ENCODE assay signal across 11 cellular contexts in genomic region chr14:36524874-36525745, GRCh38. TPM values are rescaled to one million over a fixed set of nuclear protein-coding genes. Genes with fewer than 3 reads are reported as not detected.
DNase-seq lines count a peak whose midpoint lies in the region; ATAC-seq and TF ChIP-seq lines count a peak whose summit lies in the region.
"Had no signal": no experiment of that assay in that cellular context is flagged by ENCODE, and none has a peak within 500 bp of the region (broad histone marks: within the 10 kb centered on the region; RNA-seq: fewer than 3 reads in every experiment).

No MANE protein-coding gene starts in this region.

- 3 to 4% methylated on average over 54 of the region's 54 CpGs for WGBS in heart right ventricle, 2 donors
- 4% methylated on average over 33 of the region's 54 CpGs for WGBS in SK-N-SH (ENCODE audit: low lambda C conversion rate)

- no peaks in the 10 kb centered on the region for H3F3A ChIP-seq in SK-N-SH (replicated peaks; ENCODE audit: insufficient read depth)

- peaks cover 85% of the 10 kb centered on the region for H3K27me3 Mint-ChIP-seq in CD4-positive, alpha-beta T cell

- H3K79me2 ChIP-seq in SK-N-SH (ENCODE audit: insufficient read depth): no peaks in the 10 kb centered on the region

- peak in 1 of 8 donors; percentile 41 for ATAC-seq in heart right ventricle
- ATAC-seq in Right ventricle myocardium inferior: no peak
- no peak for ATAC-seq in CD4-positive, alpha-beta T cell (ENCODE audit: poor library complexity)
- no peak for ATAC-seq in HG03460 (IDR thresholded peaks at IDR 0.05; ENCODE audit: unreplicated experiment)
- no peak for ATAC-seq in GM21367 (IDR thresholded peaks at IDR 0.05; ENCODE audit: unreplicated experiment)

- DNase-seq in heart right ventricle: no peak
- DNase-seq in Right ventricle myocardium inferior (ENCODE audit: missing footprints): no peak
- peak; percentile 61 for DNase-seq in SK-N-SH
- peak; percentile 78 for DNase-seq in iPS-NIHi11 (ENCODE audit: low spot score)
- DNase-seq in CD4-positive, alpha-beta T cell: no peak
- no peak for DNase-seq in RKO (ENCODE audit: low spot score)
- DNase-seq: NCI-H1417 treated with DMSO at 0.1 percent for 48 hours had no signal

- no peak for TF ChIP-seq EP300 in SK-N-SH (IDR thresholded peaks at IDR 0.05; ENCODE audit: borderline replicate concordance in 1 of 2, low read depth in 1 of 2, low read length in 1 of 2)

- peaks cover 7% of the 10 kb centered on the region for H3K4me1 Mint-ChIP-seq in CD4-positive, alpha-beta T cell (ENCODE audit: low read depth)

- H3K36me3 Mint-ChIP-seq in CD4-positive, alpha-beta T cell (ENCODE audit: low read depth): no peaks in the 10 kb centered on the region
- H3K36me3 Mint-ChIP-seq: activated naive CD8-positive, alpha-beta T cell had no signal

- H3K4me1 ChIP-seq in heart right ventricle: peaks cover 2 to 26% (median 18%) of the 10 kb centered on the region in 9 donors
- peaks cover 0 to 5% of the 10 kb centered on the region in 2 experiments; a peak in 1 of 4 replicates for H3K4me1 ChIP-seq in SK-N-SH (ENCODE audit: control insufficient read depth in 1 of 2, insufficient read depth in 2 of 2, low read depth in 1 of 2, low read length in 1 of 2)

- no peaks in the 10 kb centered on the region for H3K9me2 ChIP-seq in SK-N-SH

- H3K4me2 ChIP-seq in SK-N-SH: no peak overlapping the region

- H3K9me3 Mint-ChIP-seq in CD4-positive, alpha-beta T cell: no peaks in the 10 kb centered on the region

- H3K9me3 ChIP-seq in heart right ventricle: peaks cover 0 to 6% (median 0%) of the 10 kb centered on the region in 11 donors
- H3K9me3 ChIP-seq in SK-N-SH: no peaks in the 10 kb centered on the region
- H3K9me3 ChIP-seq in CD4-positive, alpha-beta T cell (ENCODE audit: control insufficient read depth, low read length): no peaks in the 10 kb centered on the region
- H3K9me3 ChIP-seq: neutrophil had no signal

- intact Hi-C loops in heart right ventricle (cut with DNase I) (loop anchor here in 1 of 10 donors (10.0 kb wide), 1 partner anchor 450 kb away; no protein-coding TSS in a partner anchor), Right ventricle myocardium inferior (cut with DNase I) (no loop called here)
- intact Hi-C loops in CD4-positive, alpha-beta T cell (cut with DNase I, micrococcal nuclease): no loop called here

- H3K4me3 ChIP-seq in heart right ventricle (no peak overlapping the region), SK-N-SH (ENCODE audit: low read depth in 2 of 2, low read length in 1 of 2) (peak overlapping the region in 1 of 2 experiments; percentile 41; a peak in 1 of 4 replicates)

- 0 out of 2 replicates have a peak, but pooled peaks have one; percentile 8 for TF ChIP-seq RAD21 in SK-N-SH (IDR thresholded peaks at IDR 0.05; ENCODE audit: low read length)

- H3K27me3 ChIP-seq in heart right ventricle: peaks cover 48 to 100% (median 99%) of the 10 kb centered on the region in 7 donors
- peaks cover 67% of the 10 kb centered on the region for H3K27me3 ChIP-seq in SK-N-SH (ENCODE audit: insufficient read depth)
- H3K27me3 ChIP-seq in CD4-positive, alpha-beta T cell (ENCODE audit: control insufficient read depth, insufficient read depth, low read length): peaks cover 75% of the 10 kb centered on the region

- H3K9ac ChIP-seq in SK-N-SH: no peak overlapping the region

- no peak overlapping the region for H3K4me3 Mint-ChIP-seq in CD4-positive, alpha-beta T cell
- H3K4me3 Mint-ChIP-seq: activated naive CD8-positive, alpha-beta T cell had no signal

- H4K20me1 ChIP-seq in SK-N-SH (ENCODE audit: insufficient read depth): no peaks in the 10 kb centered on the region

- no peak overlapping the region for H3K27ac Mint-ChIP-seq in CD4-positive, alpha-beta T cell
- H3K27ac Mint-ChIP-seq: activated naive CD8-positive, alpha-beta T cell had no signal

- TF ChIP-seq CTCF in heart right ventricle (IDR thresholded peaks at IDR 0.05): peak in 8 of 9 donors; percentile 10 to 54 (median 36)
- TF ChIP-seq CTCF in SK-N-SH (IDR thresholded peaks at IDR 0.05): peak; percentile 61
- TF ChIP-seq CTCF in CD4-positive, alpha-beta T cell (IDR thresholded peaks at IDR 0.05): no peak

- CTCF ChIA-PET in SK-N-SH (lab: Yijun Ruan, JAX): interaction anchor here (0.6 to 2.1 kb wide), 14 partner anchors 9 to 455 kb away, joined by 3 to 8 read pairs (median 4); no protein-coding TSS in a partner anchor
- CTCF ChIA-PET in CD4-positive, alpha-beta T cell (lab: Charles Lee): no interaction called here

- H3K27ac ChIP-seq in heart right ventricle (no peak overlapping the region), SK-N-SH (ENCODE audit: low read depth in 2 of 2, low read length in 1 of 2) (no peak overlapping the region)
- no peak overlapping the region for H3K27ac ChIP-seq in CD4-positive, alpha-beta T cell (ENCODE audit: low read depth, low read length)
- H3K27ac ChIP-seq: neutrophil had no signal

- H2AFZ ChIP-seq in SK-N-SH (ENCODE audit: low read depth): no peak overlapping the region

- H3K36me3 ChIP-seq in heart right ventricle (no peaks in the 10 kb centered on the region), SK-N-SH (replicated peaks in 1 of 2; ENCODE audit: control insufficient read depth in 1 of 2, insufficient read depth in 2 of 2, low read length in 1 of 2) (no peaks in the 10 kb centered on the region)
- H3K36me3 ChIP-seq: neutrophil had no signal

- POLR2A ChIA-PET in SK-N-SH (lab: Yijun Ruan, JAX): no interaction called here
- POLR2A ChIA-PET in CD4-positive, alpha-beta T cell (lab: Charles Lee): no interaction called here

TF ChIP-seq in SK-N-SH, 30 proteins besides CTCF, POLR2A, EP300 and RAD21 (continues in another document):
- no peak for TF ChIP-seq RXRA (IDR thresholded peaks at IDR 0.05; ENCODE audit: borderline replicate concordance, low read depth)
- TF ChIP-seq JUND (IDR thresholded peaks at IDR 0.05): no peak
- no peak for TF ChIP-seq PBX3 (IDR thresholded peaks at IDR 0.05)
- TF ChIP-seq TAF1 (IDR thresholded peaks at IDR 0.05; ENCODE audit: borderline replicate concordance, low read depth, low read length): no peak
- TF ChIP-seq FOSL2 (IDR thresholded peaks at IDR 0.05; ENCODE audit: borderline replicate concordance, low read depth): no peak
- no peak for TF ChIP-seq SMC3 (IDR thresholded peaks at IDR 0.05; ENCODE audit: low read depth, low read length)
- no peak for TF ChIP-seq TCF12 (IDR thresholded peaks at IDR 0.05)
- no peak for TF ChIP-seq YY1 (IDR thresholded peaks at IDR 0.05; ENCODE audit: low read depth)
- TF ChIP-seq FOXM1 (IDR thresholded peaks at IDR 0.05; ENCODE audit: low read depth): no peak
- TF ChIP-seq USF2 (IDR thresholded peaks at IDR 0.05; ENCODE audit: borderline replicate concordance, low read depth, low read length): no peak
- TF ChIP-seq IRF3 (IDR thresholded peaks at IDR 0.05; ENCODE audit: low read depth, low read length): no peak

RNA-seq across cellular contexts. Expression of gene NKX2-1, which starts 5.1 kb away (rescaled TPM):
- total RNA-seq in heart right ventricle: not detected
- not detected for polyA plus RNA-seq in heart right ventricle
- total RNA-seq in Right ventricle myocardium inferior: not detected
- polyA plus RNA-seq in SK-N-SH (2012; rRNA removed): not detected in 2 replicates
- not detected in 2 replicates for polyA plus RNA-seq in SK-N-SH (2012; cell fraction: cytosol; rRNA removed)
- polyA plus RNA-seq in SK-N-SH (2012; cell fraction: nucleus; rRNA removed): not detected in 2 replicates
- total RNA-seq in CD4-positive, alpha-beta T cell: not detected

RNA-seq across cellular contexts. Expression of gene NKX2-8, which starts 57.3 kb away (rescaled TPM):
- not detected for total RNA-seq in heart right ventricle
- polyA plus RNA-seq in heart right ventricle: not detected
- not detected for total RNA-seq in Right ventricle myocardium inferior
- polyA plus RNA-seq in SK-N-SH (2012; rRNA removed): not detected in 2 replicates
- not detected in 2 replicates for polyA plus RNA-seq in SK-N-SH (2012; cell fraction: cytosol; rRNA removed)
- not detected in 2 replicates for polyA plus RNA-seq in SK-N-SH (2012; cell fraction: nucleus; rRNA removed)
- total RNA-seq in CD4-positive, alpha-beta T cell: not detected

Comparison
In these comparisons a context has a peak if more than half of its experiments do, and no peak if none do; other contexts are left out.
1. DNase-seq: peak in SK-N-SH (single experiment) and iPS-NIHi11 (single experiment); none in heart right ventricle (0 of 2), Right ventricle myocardium inferior (single experiment), CD4-positive, alpha-beta T cell (0 of 10) and RKO (single experiment).